Comparison of ENCODE assay signal across 22 cellular contexts in genomic region chr16:53175118-53175517, GRCh38.
"Had no signal": no experiment of that assay in that cellular context is flagged by ENCODE, and none has a peak within 500 bp of the region (broad histone marks: within the 10 kb centered on the region; RNA-seq: fewer than 3 reads in every experiment).

No MANE protein-coding gene starts in this region.

- H3K9me3 ChIP-seq: SJSA1 had no signal

- H3K4me1 ChIP-seq: SJSA1 had no signal

- H3K27ac ChIP-seq: SJSA1, SK-N-MC had no signal

- ATAC-seq: HepG2 had no signal

- H3K27me3 ChIP-seq: SJSA1 had no signal

- H3K4me3 ChIP-seq: SJSA1, SK-N-MC had no signal

- DNase-seq: IMR-90, Kasumi-1, KG1, NCI-H1092, NCI-H1105 treated with DMSO at 0.1 percent for 48 hours, NCI-H1417 treated with DMSO at 0.1 percent for 48 hours, NCI-H146, NCI-H1694 treated with DMSO at 0.1 percent for 48 hours, NCI-H1930, NCI-H2081, NCI-H2107, NCI-H2227 treated with DMSO at 0.1 percent for 48 hours, NCI-H524, NCI-H526 treated with DMSO at 0.1 percent for 48 hours, NCI-H748 treated with DMSO at 0.1 percent for 48 hours, Right ventricle myocardium superior, RPMI8226, SIG-M5 had no signal

- FAIRE-seq: HepG2, RCC 7860 had no signal
